ENCODE assay signal across 33 cellular contexts in the genomic region with DNA sequence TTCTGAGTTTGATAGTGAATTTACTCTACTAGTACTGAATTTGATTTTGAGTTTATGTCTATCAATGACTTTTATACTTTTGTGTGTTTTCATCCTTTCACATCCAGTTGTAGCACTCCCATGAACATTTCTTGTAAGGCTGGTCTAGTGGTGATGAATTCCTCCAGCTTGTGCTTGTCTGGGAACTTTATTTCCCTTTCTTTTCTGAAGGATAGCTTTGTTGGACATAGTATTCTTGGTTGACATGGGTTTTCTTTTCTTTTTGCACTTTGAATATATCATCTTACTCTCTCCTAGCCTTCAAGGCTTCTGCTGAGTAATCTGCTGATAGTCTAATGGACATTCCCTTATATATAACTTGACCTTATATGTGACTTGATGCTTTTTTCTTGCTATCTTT. TPM values are rescaled to one million over a fixed set of nuclear protein-coding genes. Genes with fewer than 3 reads are reported as not detected.
"Had no signal": no experiment of that assay in that cellular context is flagged by ENCODE, and none has a peak within 500 bp of the region (broad histone marks: within the 10 kb centered on the region; RNA-seq: fewer than 3 reads in every experiment).

No MANE protein-coding gene starts in this region.

- H3K9me3 ChIP-seq: ovary, testis had no signal

- H3K27me3 ChIP-seq: neural progenitor cell, ovary, spleen, suprapubic skin, testis, tibial artery, transverse colon, upper lobe of right lung, uterus had no signal

- H3K4me1 ChIP-seq: neural progenitor cell, parathyroid adenoma, psoas muscle, spleen, suprapubic skin, testis, tibial artery, transverse colon, upper lobe of right lung, uterus had no signal

- ATAC-seq: natural killer cell; psoas muscle; right cardiac atrium; sciatic nerve; stimulated activated memory B cell treated with anti-CD40 and anti-IgM and Interleukin-4, amounts not matched to agents 10 μg/mL and 1 μg/mL and 100 μg/mL, for 72 hours; stimulated activated naive CD8-positive, alpha-beta T cell treated with anti-CD3 and anti-CD28 coated beads, Interleukin-15, amount 100 ng/mL, for 72 hours; stimulated activated naive CD8-positive, alpha-beta T cell treated with anti-CD3 and anti-CD28 coated beads, Interleukin-15, Interleukin-2, amounts not matched to agents 100 U/mL and 50 U/mL, for 24 hours; upper lobe of right lung had no signal

- H3K4me3 ChIP-seq: neural progenitor cell, ovary, psoas muscle, skin epidermis, smooth muscle cell, spleen, suprapubic skin, testis, tibial artery, transverse colon, upper lobe of right lung, uterus had no signal

- H2AFZ ChIP-seq: neural progenitor cell, parathyroid adenoma had no signal

- H3K36me3 ChIP-seq: neural progenitor cell, ovary, spleen, suprapubic skin, tibial artery, transverse colon, upper lobe of right lung, uterus had no signal

- H3K27ac ChIP-seq: neural progenitor cell, ovary, parathyroid adenoma, psoas muscle, skin epidermis, spleen, suprapubic skin, testis, tibial artery, transverse colon, upper lobe of right lung, uterus had no signal

- DNase-seq: natural killer cell; occipital lobe; ovary; posterior cingulate gyrus; psoas muscle; right cardiac atrium; spleen; stimulated activated CD4-positive, alpha-beta T cell treated with anti-CD3 and anti-CD28 coated beads, Interleukin-12 subunit alpha, Interleukin-12 subunit beta, amount 100 ng/mL, for 4 hours; stimulated activated CD4-positive, alpha-beta T cell treated with anti-CD3 and anti-CD28 coated beads, Interleukin-1b, Interleukin-23, amount 100 ng/mL, for 48 hours; stimulated activated CD4-positive, alpha-beta T cell treated with anti-CD3 and anti-CD28 coated beads, Interleukin-4, amount 100 ng/mL, for 1 hour; stimulated activated CD4-positive, alpha-beta T cell treated with anti-CD3 and anti-CD28 coated beads, Interleukin-4, amount 100 ng/mL, for 4 hours; stimulated activated CD8-positive, alpha-beta memory T cell treated with anti-CD3 and anti-CD28 coated beads, Interleukin-4, amount 100 ng/mL, for 48 hours; stimulated activated naive CD4-positive, alpha-beta T cell; stimulated activated naive CD8-positive, alpha-beta T cell treated with anti-CD3 and anti-CD28 coated beads, Interleukin-15, amount 100 ng/mL, for 72 hours; stimulated activated naive CD8-positive, alpha-beta T cell treated with anti-CD3 and anti-CD28 coated beads, Interleukin-15, Interleukin-2, amounts not matched to agents 100 U/mL and 50 U/mL, for 24 hours; substantia nigra; testis; tibial artery; transverse colon; upper lobe of right lung; uterus had no signal

- H3K4me2 ChIP-seq: neural progenitor cell, smooth muscle cell had no signal

- H3K9ac ChIP-seq: neural progenitor cell, parathyroid adenoma had no signal

- H3K79me2 ChIP-seq: parathyroid adenoma had no signal

RNA-seq across cellular contexts. Expression of gene IL2, which starts 32.5 kb away (rescaled TPM):
- total RNA-seq: occipital lobe, osteoblast, progenitor cell of endocrine pancreas, psoas muscle, renal cortical epithelial cell, right cardiac atrium, sciatic nerve, smooth muscle cell, suprapubic skin, testis, transverse colon, upper lobe of right lung, urinary bladder, uterus had no signal
- polyA plus RNA-seq: neural cell, ovary, psoas muscle, right cardiac atrium, smooth muscle cell, urinary bladder had no signal
